ENCODE assay signal across 8 cellular contexts in genomic region chr5:154646841-154647759, GRCh38.
DNase-seq lines count a peak whose midpoint lies in the region; ATAC-seq and TF ChIP-seq lines count a peak whose summit lies in the region.

No MANE protein-coding gene starts in this region.

- no peaks in the 10 kb centered on the region for H3K36me3 ChIP-seq in fibroblast of lung (ENCODE audit: control insufficient read depth, insufficient read depth, low read length)

- H3K27me3 ChIP-seq in fibroblast of lung (ENCODE audit: control insufficient read depth, insufficient read depth, low read length): no peaks in the 10 kb centered on the region

- no peaks in the 10 kb centered on the region for H3K9me3 ChIP-seq in fibroblast of lung (ENCODE audit: control insufficient read depth, insufficient read depth, low read depth, low read length)

- CTCF ChIA-PET in activated CD8-positive, alpha-beta T cell treated with anti-CD3 and anti-CD28 coated beads for 36 hours (lab: Charles Lee): interaction anchor here (0.9 to 1.2 kb wide), 6 partner anchors 15 to 210 kb away, joined by 3 to 4 read pairs (median 3); no protein-coding TSS in a partner anchor

- H3K9ac ChIP-seq in fibroblast of lung (ENCODE audit: insufficient read depth, low read length): no peak overlapping the region

- no peaks in the 10 kb centered on the region for H3K27me3 Mint-ChIP-seq in activated CD8-positive, alpha-beta T cell treated with anti-CD3 and anti-CD28 coated beads for 36 hours
- peaks cover 33% of the 10 kb centered on the region for H3K27me3 Mint-ChIP-seq in nephron (ENCODE audit: low read depth)

- no peak overlapping the region for H3K27ac ChIP-seq in fibroblast of lung (ENCODE audit: insufficient read depth, low read length)

- peaks cover 3% of the 10 kb centered on the region for H3K4me1 ChIP-seq in fibroblast of lung (ENCODE audit: control insufficient read depth, extremely low read depth, insufficient read depth, low read length)

- no peaks in the 10 kb centered on the region for H4K20me1 ChIP-seq in fibroblast of lung (ENCODE audit: control insufficient read depth, extremely low read depth, insufficient read depth, low read length)

- peaks cover 13% of the 10 kb centered on the region for H3K4me1 Mint-ChIP-seq in activated CD8-positive, alpha-beta T cell treated with anti-CD3 and anti-CD28 coated beads for 36 hours (ENCODE audit: low read depth)
- peaks cover 13% of the 10 kb centered on the region for H3K4me1 Mint-ChIP-seq in nephron

- no peak for TF ChIP-seq CTCF in activated CD8-positive, alpha-beta T cell treated with anti-CD3 and anti-CD28 coated beads for 36 hours (IDR thresholded peaks at IDR 0.05)
- TF ChIP-seq CTCF in fibroblast of lung (conservative IDR thresholded peaks at IDR 0.05 in 1 of 2, IDR thresholded peaks at IDR 0.05 in 1 of 2; ENCODE audit: low read depth in 1 of 2, low read length in 2 of 2): no peak
- no peak for TF ChIP-seq CTCF in nephron (IDR thresholded peaks at IDR 0.05; ENCODE audit: unreplicated experiment in 3 of 3)

- POLR2A ChIA-PET in activated CD8-positive, alpha-beta T cell treated with anti-CD3 and anti-CD28 coated beads for 36 hours (lab: Charles Lee): interaction anchor here (0.6 to 1.0 kb wide), 2 partner anchors 117 to 255 kb away, joined by 3 read pairs; no protein-coding TSS in a partner anchor

- H3K36me3 Mint-ChIP-seq in activated CD8-positive, alpha-beta T cell treated with anti-CD3 and anti-CD28 coated beads for 36 hours (ENCODE audit: low read depth): no peaks in the 10 kb centered on the region
- H3K36me3 Mint-ChIP-seq in nephron (ENCODE audit: low read depth): peaks cover 4% of the 10 kb centered on the region

- H3K4me2 ChIP-seq in fibroblast of lung (ENCODE audit: extremely low read depth, insufficient read depth, low read length): peak overlapping the region; percentile 25

- peak; percentile 64 for DNase-seq in activated CD8-positive, alpha-beta T cell treated with anti-CD3 and anti-CD28 coated beads for 36 hours
- DNase-seq in fibroblast of lung (ENCODE audit: low read depth in 2 of 2): peak; percentile 14 to 46
- no peak for DNase-seq in 8988T
- no peak for DNase-seq in cerebellum (ENCODE audit: low spot score)
- DNase-seq in activated CD4-positive, CD25-positive, alpha-beta regulatory T cell treated with anti-CD3 and anti-CD28 coated beads, Interleukin-2, amount 50 U/mL, for 72 hours: no peak

- peak overlapping the region; percentile 62 for H3K4me3 Mint-ChIP-seq in activated CD8-positive, alpha-beta T cell treated with anti-CD3 and anti-CD28 coated beads for 36 hours
- H3K4me3 Mint-ChIP-seq in nephron: peak overlapping the region; percentile 74 to 78 (median 77)

- H3K4me3 ChIP-seq in fibroblast of lung (replicated peaks in 1 of 4; ENCODE audit: control extremely low read depth in 1 of 4, insufficient read depth in 1 of 4, low read depth in 3 of 4, low read length in 4 of 4): peak overlapping the region in 3 of 4 experiments; percentile 19 to 25 (median 22)

- ATAC-seq in GM18861 (IDR thresholded peaks at IDR 0.05; ENCODE audit: unreplicated experiment) (peak; percentile 75), HG02759 (IDR thresholded peaks at IDR 0.05; ENCODE audit: unreplicated experiment) (peak; percentile 81)
- peak; percentile 72 for ATAC-seq in activated CD8-positive, alpha-beta T cell treated with anti-CD3 and anti-CD28 coated beads for 36 hours

- H3K9me3 Mint-ChIP-seq in activated CD8-positive, alpha-beta T cell treated with anti-CD3 and anti-CD28 coated beads for 36 hours: peaks cover 11% of the 10 kb centered on the region
- peaks cover 18% of the 10 kb centered on the region for H3K9me3 Mint-ChIP-seq in nephron

- peak overlapping the region; percentile 74 for H2AFZ ChIP-seq in fibroblast of lung (ENCODE audit: low read length)

- no peaks in the 10 kb centered on the region for H3K79me2 ChIP-seq in fibroblast of lung (ENCODE audit: control insufficient read depth, insufficient read depth, low read length)

- intact Hi-C loops in activated CD8-positive, alpha-beta T cell treated with anti-CD3 and anti-CD28 coated beads for 36 hours (cut with micrococcal nuclease): no loop called here

- peak overlapping the region; percentile 36 for H3K27ac Mint-ChIP-seq in activated CD8-positive, alpha-beta T cell treated with anti-CD3 and anti-CD28 coated beads for 36 hours
- H3K27ac Mint-ChIP-seq in nephron: peak overlapping the region in 2 of 3 experiments; percentile 18 to 58

Comparison
In these comparisons a context has a peak if more than half of its experiments do, and no peak if none do; other contexts are left out.
1. DNase-seq: peak in activated CD8-positive, alpha-beta T cell treated with anti-CD3 and anti-CD28 coated beads for 36 hours (single experiment) and fibroblast of lung (2 of 2); none in 8988T (single experiment), cerebellum (single experiment) and activated CD4-positive, CD25-positive, alpha-beta regulatory T cell treated with anti-CD3 and anti-CD28 coated beads, Interleukin-2, amount 50 U/mL, for 72 hours (single experiment).
2. Peak in every context shown above with its lines, with median percentiles within 50 percentile points of each other: ATAC-seq.